13 cellular contexts compared by ENCODE assay signal in genomic region chr6:223136-223535, GRCh38.
"Had no signal": no experiment of that assay in that cellular context is flagged by ENCODE, and none has a peak within 500 bp of the region (broad histone marks: within the 10 kb centered on the region; RNA-seq: fewer than 3 reads in every experiment).

No MANE protein-coding gene starts in this region.

- H3K9me3 Mint-ChIP-seq: memory B cell had no signal

- H3K36me3 Mint-ChIP-seq: memory B cell had no signal

- H3K4me1 ChIP-seq: gastrocnemius medialis, pancreas had no signal

- ATAC-seq: gastrocnemius medialis, heart right ventricle, pancreas had no signal

- H3K36me3 ChIP-seq: gastrocnemius medialis, heart right ventricle, left ventricle myocardium inferior, pancreas, stomach had no signal

- H3K4me3 ChIP-seq: coronary artery, gastrocnemius medialis, heart right ventricle, left ventricle myocardium inferior, pancreas, stomach had no signal

- H3K27ac ChIP-seq: coronary artery, gastrocnemius medialis, heart right ventricle, left ventricle myocardium inferior, pancreas, stomach had no signal

- H3K9me3 ChIP-seq: gastrocnemius medialis, left ventricle myocardium inferior, pancreas, stomach had no signal

- H3K27me3 Mint-ChIP-seq: memory B cell had no signal

- H3K27ac Mint-ChIP-seq: memory B cell had no signal

- H3K27me3 ChIP-seq: pancreas had no signal

- DNase-seq: activated CD4-positive, alpha-beta T cell treated with anti-CD3 and anti-CD28 coated beads for 4 hours; activated effector memory CD4-positive, alpha-beta T cell treated with Interleukin-2 at 50 U/mL for 16 hours; central memory CD4-positive, alpha-beta T cell; effector CD4-positive, alpha-beta T cell; gastrocnemius medialis; heart right ventricle; islet precursor cell; left ventricle myocardium inferior; pancreas; stomach; T1000 had no signal

- H3K4me3 Mint-ChIP-seq: memory B cell had no signal
